8 cellular contexts compared by ENCODE assay signal in the genomic region with DNA sequence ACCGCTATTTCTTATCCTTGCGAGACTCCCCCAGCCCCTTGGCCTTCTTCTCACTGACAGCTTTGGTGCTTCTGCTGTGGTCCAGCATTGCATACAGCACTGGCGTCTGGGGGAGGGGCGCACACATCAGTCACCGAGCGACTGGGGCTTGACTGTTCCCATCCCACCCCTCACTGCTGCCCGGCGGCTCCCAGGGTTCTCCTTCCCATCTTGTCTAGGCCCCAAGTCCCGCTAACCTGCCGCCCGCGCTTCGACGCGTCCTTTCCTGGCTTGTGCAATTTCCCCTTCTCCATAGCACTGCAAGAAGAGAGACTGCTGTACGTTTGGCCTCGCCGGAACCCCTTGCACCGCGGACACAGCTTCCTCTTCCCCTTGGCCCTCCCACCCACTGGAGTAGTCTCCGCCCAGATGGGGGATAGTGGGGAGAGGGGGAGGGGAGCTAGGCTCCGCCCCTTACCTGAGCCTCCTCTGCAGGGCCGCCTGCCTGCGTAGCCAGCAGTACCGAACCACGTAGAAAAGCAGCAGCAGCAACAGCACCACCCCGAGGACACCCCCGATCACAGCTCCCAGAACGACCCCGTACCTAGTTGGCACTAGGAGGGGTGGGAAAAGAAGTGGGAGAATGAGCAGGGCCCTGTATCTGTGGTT. TPM values are rescaled to one million over a fixed set of nuclear protein-coding genes. Genes with fewer than 3 reads are reported as not detected.
DNase-seq lines count a peak whose midpoint lies in the region; ATAC-seq and TF ChIP-seq lines count a peak whose summit lies in the region.

No MANE protein-coding gene starts in this region.

- intact Hi-C loops in mucosa of descending colon (cut with DNase I, micrococcal nuclease): no loop called here

- no peaks in the 10 kb centered on the region for H3K36me3 ChIP-seq in mucosa of descending colon (ENCODE audit: low read depth)

- ATAC-seq in HG02938 (IDR thresholded peaks at IDR 0.05; ENCODE audit: unreplicated experiment): peak; percentile 60
- peak; percentile 99 for ATAC-seq in mucosa of descending colon
- no peak for ATAC-seq in GM21367 (IDR thresholded peaks at IDR 0.05; ENCODE audit: unreplicated experiment)

- peak overlapping the region; percentile 44 for H3K4me3 ChIP-seq in mucosa of descending colon

- H3K9me3 ChIP-seq in mucosa of descending colon: no peaks in the 10 kb centered on the region

- peak; percentile 34 for TF ChIP-seq POLR2A in erythroblast (IDR thresholded peaks at IDR 0.05; ENCODE audit: low read length)

- TF ChIP-seq CTCF in GM12874 (IDR thresholded peaks at IDR 0.05; ENCODE audit: insufficient read depth, low read depth, low read length) (peak; percentile 60), mucosa of descending colon (IDR thresholded peaks at IDR 0.05) (peak; percentile 28)

- H3K4me1 ChIP-seq in mucosa of descending colon (ENCODE audit: low read depth): peaks cover 9% of the 10 kb centered on the region

- peak; percentile 74 for DNase-seq in NCI-H510A treated with DMSO at 0.1 percent for 48 hours (lab: John Stamatoyannopoulos, UW)
- DNase-seq in activated CD8-positive, alpha-beta memory T cell treated with anti-CD3 and anti-CD28 coated beads, Interleukin-2, amount 50 U/mL, for 4 hours: peak; percentile 86
- DNase-seq in erythroblast (lab: John Stamatoyannopoulos, UW): peak; percentile 62 to 64
- DNase-seq in mucosa of descending colon: peak; percentile 87 to 93 (median 92)
- DNase-seq in stimulated activated CD8-positive, alpha-beta memory T cell treated with anti-CD3 and anti-CD28 coated beads, Interleukin-4, amount 100 ng/mL, for 1 hour (ENCODE audit: low read depth in 2 of 2, low spot score in 1 of 2): peak; percentile 64 to 74

RNA-seq across cellular contexts. Expression of a gene that starts 3.8 kb away (rescaled TPM):
- 10 to 100 TPM in 1 of 3 donors, 1 to 10 TPM in 2; 2.1 to 12.2 (median 3.2) TPM for total RNA-seq in mucosa of descending colon

RNA-seq across cellular contexts. Expression of a gene that starts 8.2 kb away (rescaled TPM):
- 100 to 1,000 TPM; 194 to 244 (median 244) TPM for total RNA-seq in mucosa of descending colon

RNA-seq across cellular contexts. Expression of a gene that starts 47.5 kb away (rescaled TPM):
- total RNA-seq in mucosa of descending colon: 10 to 100 TPM in 1 of 3 donors, 1 to 10 TPM in 1, under 1 TPM in 1; 0.41 to 12.2 (median 1.6) TPM
